Comparison of ENCODE assay signal across 8 cellular contexts in genomic region chr6:41428995-41429417, GRCh38.
DNase-seq lines count a peak whose midpoint lies in the region; ATAC-seq and TF ChIP-seq lines count a peak whose summit lies in the region.

No MANE protein-coding gene starts in this region.

- POLR2A ChIA-PET in HEK293 (lab: Yijun Ruan, JAX) (no interaction called here), T-cell (lab: Charles Lee) (no interaction called here)

- no peaks in the 10 kb centered on the region for H3K9me3 Mint-ChIP-seq in T-cell

- H3K27ac ChIP-seq in HEK293 (ENCODE audit: extremely low read depth, low read depth, low read length): no peak overlapping the region

- in situ Hi-C loops in G401 (cut with HindIII; ENCODE audit: low sequenced_read_pairs): no loop called here

- TF ChIP-seq CTCF in HEK293 (tag by site-specific recombination; IDR thresholded peaks at IDR 0.05) (no peak), foreskin fibroblast (IDR thresholded peaks at IDR 0.05; ENCODE audit: low read depth, low read length) (no peak)

- H3K9me3 ChIP-seq in HEK293 (ENCODE audit: control insufficient read depth, insufficient read depth, low read depth, low read length): no peaks in the 10 kb centered on the region

- H3K4me3 ChIP-seq in HEK293 (ENCODE audit: low read depth, low read length): no peak overlapping the region
- no peak overlapping the region for H3K4me3 ChIP-seq in foreskin fibroblast (ENCODE audit: low read depth in 1 of 2, low read length in 2 of 2)

- peaks cover 12% of the 10 kb centered on the region for H3K4me1 ChIP-seq in HEK293 (ENCODE audit: control insufficient read depth, insufficient read depth, low read length)

- ATAC-seq in T-cell (replicated peaks in 1 of 4) (peak in 1 of 4 experiments; percentile 15), HG03139 (IDR thresholded peaks at IDR 0.05; ENCODE audit: unreplicated experiment) (no peak), GM19455 (IDR thresholded peaks at IDR 0.05; ENCODE audit: unreplicated experiment) (no peak)

- DNase-seq in T-cell (no peak), foreskin fibroblast (peak; percentile 7 to 39), G401 (ENCODE audit: low spot score) (no peak), DMS114 treated with DMSO at 0.1 percent for 48 hours (lab: John Stamatoyannopoulos, UW; ENCODE audit: unreplicated experiment) (no peak)
- peak; percentile 48 to 56 for DNase-seq in stimulated activated CD4-positive, alpha-beta T cell treated with anti-CD3 and anti-CD28 coated beads, Interleukin-2, amount 100 ng/mL, for 24 hours

- H3K4me3 Mint-ChIP-seq in T-cell: peak overlapping the region; percentile 41 to 69 (median 62)

- CTCF ChIA-PET in HEK293 (lab: Yijun Ruan, JAX) (interaction anchor here (0.6 to 2.1 kb wide), 7 partner anchors 13 to 737 kb away, joined by 3 to 7 read pairs (median 5); no protein-coding TSS in a partner anchor), T-cell (lab: Charles Lee) (no interaction called here)

- peaks cover 19 to 35% of the 10 kb centered on the region in 2 donors for H3K27me3 Mint-ChIP-seq in T-cell

- peaks cover 10 to 16% (median 15%) of the 10 kb centered on the region in 3 donors for H3K4me1 Mint-ChIP-seq in T-cell

- no peaks in the 10 kb centered on the region for H3K36me3 Mint-ChIP-seq in T-cell

- H3K27ac Mint-ChIP-seq in T-cell: no peak overlapping the region

- no peaks in the 10 kb centered on the region for H3K36me3 ChIP-seq in HEK293 (ENCODE audit: control insufficient read depth in 2 of 2, insufficient read depth in 1 of 2, low read length in 2 of 2)

TF ChIP-seq in HEK293, 187 proteins besides CTCF, POLR2A, EP300 and RAD21:
- TF ChIP-seq ZNF518A (tag by site-specific recombination; conservative IDR thresholded peaks at IDR 0.05; ENCODE audit: low read depth): no peak
- 0 out of 2 replicates have a peak, but pooled peaks have one; percentile 7 for TF ChIP-seq ZBTB17 (tag by site-specific recombination; IDR thresholded peaks at IDR 0.05)
- TF ChIP-seq EGR2 (tag by site-specific recombination; IDR thresholded peaks at IDR 0.05; ENCODE audit: low read depth): peak; percentile 41; the same call in 1 of the 2 replicates
- TF ChIP-seq ZNF768 (tag by site-specific recombination; IDR thresholded peaks at IDR 0.05): peak; percentile 91
- TF ChIP-seq ZFHX2 (tag by site-specific recombination; conservative IDR thresholded peaks at IDR 0.05): peak; percentile 30; the same call in 1 of the 2 replicates

Comparison
In these comparisons a context has a peak if more than half of its experiments do, and no peak if none do; other contexts are left out.
1. DNase-seq: peak in foreskin fibroblast (2 of 2) and stimulated activated CD4-positive, alpha-beta T cell treated with anti-CD3 and anti-CD28 coated beads, Interleukin-2, amount 100 ng/mL, for 24 hours (2 of 2); none in T-cell (0 of 34), G401 (single experiment) and DMS114 treated with DMSO at 0.1 percent for 48 hours (single experiment).